In genomic region chr3:107710851-107711250, GRCh38 we compare ENCODE assay signal across 10 cellular contexts.
DNase-seq lines count a peak whose midpoint lies in the region; ATAC-seq and TF ChIP-seq lines count a peak whose summit lies in the region.
"Had no signal": no experiment of that assay in that cellular context is flagged by ENCODE, and none has a peak within 500 bp of the region (broad histone marks: within the 10 kb centered on the region; RNA-seq: fewer than 3 reads in every experiment).

No MANE protein-coding gene starts in this region.

- H4K5ac ChIP-seq in mesendoderm (ENCODE audit: low read length) = no peak overlapping the region

- H3K4me2 ChIP-seq in mesendoderm (ENCODE audit: low read length) = no peak overlapping the region
- H3K4me2 ChIP-seq: BLaER1 treated with 17β-estradiol and CSF1 and Interleukin-3, amounts not matched to agents 10 nM and 100 nM had no signal

- no peak for TF ChIP-seq POLR2A in NB4 (IDR thresholded peaks at IDR 0.05; ENCODE audit: extremely low read depth, insufficient read length)

- H3K79me2 ChIP-seq in mesendoderm (ENCODE audit: control insufficient read depth, insufficient read depth, low read length) = no peaks in the 10 kb centered on the region

- no peak overlapping the region for H3K27ac ChIP-seq in mesendoderm (ENCODE audit: low read depth, low read length)
- H3K27ac ChIP-seq: BLaER1 treated with 17β-estradiol and CSF1 and Interleukin-3, amounts not matched to agents 10 nM and 100 nM had no signal

- H3K4ac ChIP-seq in mesendoderm (ENCODE audit: low read depth, low read length) = no peak overlapping the region

- H3K18ac ChIP-seq in mesendoderm (ENCODE audit: low read length) = no peak overlapping the region

- H3K79me1 ChIP-seq in mesendoderm (ENCODE audit: low read length) = no peaks in the 10 kb centered on the region

- H2AK5ac ChIP-seq in mesendoderm (ENCODE audit: low read length) = no peak overlapping the region

- H3K36me3 ChIP-seq in mesendoderm (ENCODE audit: control insufficient read depth, insufficient read depth, low read length) = no peaks in the 10 kb centered on the region

- no peak overlapping the region for H3K23ac ChIP-seq in mesendoderm (ENCODE audit: low read length)

- H3K4me3 ChIP-seq in NB4 (ENCODE audit: low read depth, low read length) (no peak overlapping the region), mesendoderm (ENCODE audit: low read length) (no peak overlapping the region)
- H3K4me3 ChIP-seq: BLaER1 treated with 17β-estradiol and CSF1 and Interleukin-3, amounts not matched to agents 10 nM and 100 nM had no signal

- H4K8ac ChIP-seq in mesendoderm (ENCODE audit: low read depth, low read length) = no peak overlapping the region

- WGBS in mesendoderm (ENCODE audit: extremely low coverage, insufficient coverage, low lambda C conversion rate) = no CpG with 5 or more reads among the region's 5 CpGs

- H3K9ac ChIP-seq in mesendoderm (ENCODE audit: low read length) = no peak overlapping the region
- H3K9ac ChIP-seq: BLaER1 treated with 17β-estradiol and CSF1 and Interleukin-3, amounts not matched to agents 10 nM and 100 nM had no signal

- in situ Hi-C loops in KBM-7 (cut with MboI; ENCODE audit: low pct_unique_long_range_greater_than_20kb, low sequenced_read_pairs) = no loop called here

- H3K4me1 ChIP-seq in mesendoderm (ENCODE audit: control insufficient read depth, low read depth, low read length) = no peaks in the 10 kb centered on the region
- H3K4me1 ChIP-seq: BLaER1 treated with 17β-estradiol and CSF1 and Interleukin-3, amounts not matched to agents 10 nM and 100 nM had no signal

- no peak for ATAC-seq in HG02970 (IDR thresholded peaks at IDR 0.05; ENCODE audit: low FRiP score, unreplicated experiment)
- no peak for ATAC-seq in left lobe of liver

- H2BK5ac ChIP-seq in mesendoderm (ENCODE audit: low read length) = no peak overlapping the region

- H2BK15ac ChIP-seq in mesendoderm (replicated peaks; ENCODE audit: low read depth) = no peak overlapping the region

- no peak overlapping the region for H2BK120ac ChIP-seq in mesendoderm (ENCODE audit: low read depth, low read length)

- H3K27me3 ChIP-seq in mesendoderm (ENCODE audit: insufficient read depth, low read length, poor library complexity) = no peaks in the 10 kb centered on the region
- H3K27me3 ChIP-seq: BLaER1 treated with 17β-estradiol and CSF1 and Interleukin-3, amounts not matched to agents 10 nM and 100 nM had no signal

- no peak for TF ChIP-seq CTCF in NB4 (IDR thresholded peaks at IDR 0.05; ENCODE audit: low read depth, low read length)

- DNase-seq in Ammon's horn (ENCODE audit: low spot score) (peak; percentile 17), NB4 (ENCODE audit: low read depth) (peak; percentile 6), fibroblast of gingiva (ENCODE audit: low read depth) (peak; percentile 6), mesendoderm (peak; percentile 63), NK-92 (lab: John Stamatoyannopoulos, UW; ENCODE audit: unreplicated experiment) (no peak), KBM-7 (no peak), left lobe of liver (ENCODE audit: low spot score) (no peak)
- DNase-seq: NCI-H526 had no signal

- H3K56ac ChIP-seq in mesendoderm (ENCODE audit: low read length) = no peak overlapping the region

Comparison
In these comparisons a context has a peak if more than half of its experiments do, and no peak if none do; other contexts are left out.
1. DNase-seq: peak in Ammon's horn (single experiment), NB4 (single experiment), fibroblast of gingiva (single experiment) and mesendoderm (single experiment); none in NK-92 (single experiment), KBM-7 (single experiment) and left lobe of liver (single experiment).